Comparison of ENCODE assay signal across 8 cellular contexts in genomic region chr21:42653492-42654061, GRCh38. TPM values are rescaled to one million over a fixed set of nuclear protein-coding genes. Genes with fewer than 3 reads are reported as not detected.
A peak's percentile ranks its signal among the peaks of the same experiment; 100 is the strongest.
DNase-seq lines count a peak whose midpoint lies in the region; ATAC-seq and TF ChIP-seq lines count a peak whose summit lies in the region.

PDE9A (plus strand) TSS chr21:42653621; CDS start chr21:42653815, 194 bp downstream.

- H3K4ac ChIP-seq in H9 (ENCODE audit: low read depth, low read length) (no peak within 1 kb of the TSS), mesendoderm (ENCODE audit: low read depth, low read length) (peak within 1 kb of the TSS; percentile 77)

- H3K27ac ChIP-seq in H9 (ENCODE audit: insufficient read length, low read depth, low read length): no peak within 1 kb of the TSS
- no peak within 1 kb of the TSS for H3K27ac ChIP-seq in SJSA1
- H3K27ac ChIP-seq in mesendoderm (ENCODE audit: low read depth, low read length): peak within 1 kb of the TSS; percentile 81
- peak within 1 kb of the TSS in 1 of 2 donors; percentile 37 for H3K27ac ChIP-seq in tibial artery

- H3K4me1 ChIP-seq in H9 (ENCODE audit: insufficient read depth, low read length) (peaks cover 10% of the 10 kb centered on the region; the same call in 1 of the 2 replicates), SJSA1 (replicated peaks) (peaks cover 44% of the 10 kb centered on the region), mesendoderm (ENCODE audit: control insufficient read depth, low read depth, low read length) (peaks cover 11% of the 10 kb centered on the region), tibial artery (peaks cover 0 to 29% (median 23%) of the 10 kb centered on the region in 4 donors)

- H2AK5ac ChIP-seq in H9 (ENCODE audit: insufficient read length, low read length) (no peak within 1 kb of the TSS), mesendoderm (ENCODE audit: low read length) (no peak within 1 kb of the TSS)

- H3K4me2 ChIP-seq in H9 (ENCODE audit: insufficient read depth, insufficient read length, low read length) (peak within 1 kb of the TSS; percentile 45), mesendoderm (ENCODE audit: low read length) (peak within 1 kb of the TSS; percentile 30)

- H3T11ph ChIP-seq in H9 (ENCODE audit: low read length): no peak within 1 kb of the TSS

- peak within 1 kb of the TSS; percentile 59 for H3K14ac ChIP-seq in H9 (ENCODE audit: insufficient read depth, low read length)

- H2BK120ac ChIP-seq in H9 (ENCODE audit: low read depth, low read length, poor library complexity, severe bottlenecking) (no peak within 1 kb of the TSS), mesendoderm (ENCODE audit: low read depth, low read length) (no peak within 1 kb of the TSS)

- WGBS in H9 (ENCODE audit: extremely low coverage, insufficient read length, low lambda C conversion rate): no CpG with 5 or more reads among the region's 71 CpGs
- no CpG with 5 or more reads among the region's 71 CpGs for WGBS in mesendoderm (ENCODE audit: extremely low coverage, insufficient coverage, low lambda C conversion rate)

- H3K36me3 ChIP-seq in SJSA1 (no peaks in the 10 kb centered on the region), mesendoderm (ENCODE audit: control insufficient read depth, insufficient read depth, low read length) (no peaks in the 10 kb centered on the region), tibial artery (no peaks in the 10 kb centered on the region)

- H3K79me1 ChIP-seq in H9 (ENCODE audit: insufficient read depth, low read depth, low read length, poor library complexity, severe bottlenecking): no peaks in the 10 kb centered on the region
- H3K79me1 ChIP-seq in mesendoderm (ENCODE audit: low read length): peaks cover 14% of the 10 kb centered on the region

- peaks cover 14% of the 10 kb centered on the region for H3K23me2 ChIP-seq in H9 (ENCODE audit: insufficient read length, low read depth, low read length, poor library complexity, severe bottlenecking)

- H2BK20ac ChIP-seq in H9 (ENCODE audit: low read depth, low read length, poor library complexity, severe bottlenecking): no peak within 1 kb of the TSS

- H3K27me3 ChIP-seq in H9 (ENCODE audit: insufficient read depth, low read length) (no peaks in the 10 kb centered on the region), SJSA1 (replicated peaks) (peaks cover 43% of the 10 kb centered on the region), mesendoderm (ENCODE audit: insufficient read depth, low read length, poor library complexity) (no peaks in the 10 kb centered on the region), tibial artery (peaks cover 0 to 69% of the 10 kb centered on the region in 2 donors)

- peak; percentile 69 for DNase-seq in H9
- no peak for DNase-seq in SJSA1 (ENCODE audit: low read depth in 1 of 2, low spot score in 2 of 2)
- peak; percentile 34 for DNase-seq in chondrocyte (ENCODE audit: low spot score)
- DNase-seq in mesendoderm: peak; percentile 72
- no peak for DNase-seq in tibial artery
- DNase-seq in NAMALWA (ENCODE audit: low spot score): no peak
- no peak for DNase-seq in HUDEP-2 (lab: John Stamatoyannopoulos, UW; ENCODE audit: unreplicated experiment in 76 of 76)

- H3K4me1 Mint-ChIP-seq in H9: peaks cover 43 to 45% of the 10 kb centered on the region in 2 experiments
- peaks cover 16% of the 10 kb centered on the region for H3K4me1 Mint-ChIP-seq in chondrocyte (ENCODE audit: low read depth)

- no peak within 1 kb of the TSS for H2BK12ac ChIP-seq in H9 (ENCODE audit: insufficient read length, low read depth, low read length)

- H3K4me3 Mint-ChIP-seq in H9 (peak within 1 kb of the TSS; percentile 81 to 92), chondrocyte (ENCODE audit: unreplicated experiment) (peak within 1 kb of the TSS; percentile 72)

- H2AFZ ChIP-seq in H9 (ENCODE audit: low read length): no peak within 1 kb of the TSS

- no peaks in the 10 kb centered on the region for H4K20me1 ChIP-seq in H9 (ENCODE audit: control insufficient read depth, insufficient read depth, insufficient read length)

- no peaks in the 10 kb centered on the region; a peak in 2 of 5 replicates for H3K9me3 Mint-ChIP-seq in H9
- no peaks in the 10 kb centered on the region for H3K9me3 Mint-ChIP-seq in chondrocyte (ENCODE audit: low read depth)

- intact Hi-C loops in tibial artery (cut with DNase I; ENCODE audit: low total_unique reads): no loop called here

- peaks cover 23% of the 10 kb centered on the region; the same call in 1 of the 2 replicates for H3K79me2 ChIP-seq in H9 (ENCODE audit: insufficient read depth, low read length)
- peaks cover 43% of the 10 kb centered on the region for H3K79me2 ChIP-seq in mesendoderm (ENCODE audit: control insufficient read depth, insufficient read depth, low read length)

- TF ChIP-seq CTCF in H9 (conservative IDR thresholded peaks at IDR 0.05) (no peak), chondrocyte (IDR thresholded peaks at IDR 0.05) (no peak), tibial artery (IDR thresholded peaks at IDR 0.05) (no peak)

- H3K27ac Mint-ChIP-seq in H9 (peak within 1 kb of the TSS; percentile 60 to 94 (median 65); a peak in 5 of 7 replicates), chondrocyte (ENCODE audit: unreplicated experiment) (no peak within 1 kb of the TSS)

- ATAC-seq in GM19397 (IDR thresholded peaks at IDR 0.05; ENCODE audit: unreplicated experiment): no peak

- H3K36me3 Mint-ChIP-seq in H9 (ENCODE audit: insufficient read depth in 1 of 3, low read depth in 3 of 3): peaks cover 3 to 11% (median 7%) of the 10 kb centered on the region in 3 experiments; a peak in 5 of 7 replicates
- H3K36me3 Mint-ChIP-seq in chondrocyte (ENCODE audit: low read depth): no peaks in the 10 kb centered on the region

- no peaks in the 10 kb centered on the region for H3K9me3 ChIP-seq in H9 (ENCODE audit: control insufficient read depth, low read depth, low read length)
- no peaks in the 10 kb centered on the region for H3K9me3 ChIP-seq in SJSA1 (replicated peaks)
- no peaks in the 10 kb centered on the region for H3K9me3 ChIP-seq in tibial artery

- no peak within 1 kb of the TSS for H4K91ac ChIP-seq in H9 (ENCODE audit: insufficient read length, low read depth, low read length)

- H3K56ac ChIP-seq in H9 (ENCODE audit: insufficient read length, low read depth, low read length): no peak within 1 kb of the TSS
- H3K56ac ChIP-seq in mesendoderm (ENCODE audit: low read length): peak within 1 kb of the TSS; percentile 92

- no peak within 1 kb of the TSS; the same call in 1 of the 2 replicates for H2BK15ac ChIP-seq in H9 (ENCODE audit: low read depth, low read length)
- H2BK15ac ChIP-seq in mesendoderm (replicated peaks; ENCODE audit: low read depth): no peak within 1 kb of the TSS

- no peak within 1 kb of the TSS for H3K9ac ChIP-seq in H9 (ENCODE audit: extremely low read depth, insufficient read length, low read length)
- peak within 1 kb of the TSS; percentile 87 for H3K9ac ChIP-seq in mesendoderm (ENCODE audit: low read length)

- H2BK5ac ChIP-seq in H9 (ENCODE audit: insufficient read length, low read length) (no peak within 1 kb of the TSS), mesendoderm (ENCODE audit: low read length) (peak within 1 kb of the TSS; percentile 17)

- H4K5ac ChIP-seq in H9 (ENCODE audit: insufficient read length, low read depth, low read length) (no peak within 1 kb of the TSS), mesendoderm (ENCODE audit: low read length) (no peak within 1 kb of the TSS)

- H3K18ac ChIP-seq in H9 (ENCODE audit: insufficient read length, low read depth, low read length): peak within 1 kb of the TSS; percentile 69
- peak within 1 kb of the TSS; percentile 82 for H3K18ac ChIP-seq in mesendoderm (ENCODE audit: low read length)

- H3K23ac ChIP-seq in H9 (ENCODE audit: insufficient read length, low read depth, low read length) (no peak within 1 kb of the TSS), mesendoderm (ENCODE audit: low read length) (peak within 1 kb of the TSS; percentile 83)

- H4K8ac ChIP-seq in H9 (replicated peaks; ENCODE audit: insufficient read length, low read depth, low read length) (no peak within 1 kb of the TSS), mesendoderm (ENCODE audit: low read depth, low read length) (no peak within 1 kb of the TSS)

- H3K27me3 Mint-ChIP-seq in H9 (ENCODE audit: low read depth) (peaks cover 21% of the 10 kb centered on the region), chondrocyte (ENCODE audit: low read depth) (peaks cover 44% of the 10 kb centered on the region)

- peak within 1 kb of the TSS; percentile 49 for H3K4me3 ChIP-seq in SJSA1
- H3K4me3 ChIP-seq in mesendoderm (ENCODE audit: low read length): peak within 1 kb of the TSS; percentile 78
- peak within 1 kb of the TSS; percentile 41 to 57 for H3K4me3 ChIP-seq in tibial artery

RNA-seq across cellular contexts. Expression of gene PDE9A, which starts in this region (rescaled TPM):
- total RNA-seq in H9 (2021) (28.2 and 31.9 TPM in 2 replicates), chondrocyte (0.60 to 1.2 TPM (median 1.1 TPM) in 3 replicates)
- 6.5 and 10.3 TPM in 2 replicates for total RNA-seq in SJSA1 (2014; rRNA removed; shearing (Covaris generic))
- 36.9 TPM for polyA plus RNA-seq in mesendoderm (2013, experiment 1 of 2)
- 38.7 TPM for polyA plus RNA-seq in mesendoderm (2013, experiment 2 of 2)

Comparison
In these comparisons a context has a peak if more than half of its experiments do, and no peak if none do; other contexts are left out.
1. DNase-seq: peak in H9 (single experiment), chondrocyte (single experiment) and mesendoderm (single experiment); none in SJSA1 (0 of 2), tibial artery (0 of 2), NAMALWA (single experiment) and HUDEP-2 (0 of 76).
2. Peak in every context shown above with its lines, with median percentiles within 50 percentile points of each other: H3K4me3 ChIP-seq.